In the genomic region with DNA sequence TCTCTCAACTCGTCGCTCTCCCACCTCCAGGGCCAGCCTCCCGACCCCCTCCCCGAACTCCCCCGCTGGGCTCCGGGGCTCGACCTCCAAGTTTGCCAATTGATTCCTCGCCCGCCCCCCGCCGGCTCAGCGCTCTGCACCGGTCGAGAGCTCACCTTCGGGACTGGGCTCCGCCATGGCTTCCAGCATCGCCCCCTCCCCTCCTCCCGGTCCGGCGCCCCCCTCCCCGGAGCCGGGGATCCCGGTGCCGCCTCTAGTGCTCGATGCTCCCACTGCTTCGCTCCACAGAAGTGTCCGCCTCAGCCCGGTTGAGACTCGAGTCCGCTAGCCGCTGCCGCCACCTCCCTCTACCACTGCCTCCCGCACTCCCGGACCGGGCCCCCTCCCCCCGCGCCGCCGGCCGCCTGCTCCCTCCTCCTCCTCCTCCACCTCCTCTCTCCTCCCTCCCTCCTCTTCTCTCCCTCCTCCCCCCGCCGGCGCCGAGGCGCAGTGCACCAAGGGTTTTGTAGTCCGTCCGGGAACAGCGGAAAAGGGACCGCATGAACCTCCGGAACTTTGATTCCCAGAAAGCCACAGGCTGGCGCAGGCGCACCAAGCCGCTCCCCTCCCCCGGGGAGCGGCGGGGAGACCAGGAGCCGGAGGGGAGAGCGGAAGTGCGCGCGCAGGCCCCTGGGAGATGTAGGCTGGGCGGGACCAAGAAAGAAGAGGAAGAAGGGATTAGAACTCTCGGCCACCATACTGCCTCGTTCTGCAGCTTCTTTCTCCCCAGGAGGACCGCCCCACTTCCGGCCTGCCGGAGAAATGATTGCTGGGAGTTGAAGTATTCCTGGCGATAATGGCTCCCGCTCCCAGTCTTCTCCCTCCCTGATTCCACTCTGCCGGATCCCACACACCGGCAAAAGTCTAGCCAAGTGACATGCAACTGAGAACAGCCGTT, we compare ENCODE assay signal across 8 cellular contexts. TPM values are rescaled to one million over a fixed set of nuclear protein-coding genes. Genes with fewer than 3 reads are reported as not detected.
DNase-seq lines count a peak whose midpoint lies in the region; ATAC-seq lines count a peak whose summit lies in the region.

Gene PHF23 (minus strand): TSS at position 367 of the 937 bp plus-strand sequence. CDS start 178 bp downstream, at position 189.

- H3K36me3 Mint-ChIP-seq in IgD-negative memory B cell: peaks cover 8% of the 10 kb centered on the region

- H3K27me3 Mint-ChIP-seq in IgD-negative memory B cell: no peaks in the 10 kb centered on the region

- H3K4me3 Mint-ChIP-seq in IgD-negative memory B cell: peak within 1 kb of the TSS; percentile 87 to 98 (median 97)

- H3K27ac Mint-ChIP-seq in IgD-negative memory B cell: peak within 1 kb of the TSS; percentile 87 to 97 (median 96)

- in situ Hi-C loops in Caki2 (cut with HindIII; ENCODE audit: low pct_unique_long_range_greater_than_20kb, low sequenced_read_pairs): no loop called here

- peaks cover 35 to 44% (median 35%) of the 10 kb centered on the region in 3 donors for H3K4me1 Mint-ChIP-seq in IgD-negative memory B cell

- H3K9me3 Mint-ChIP-seq in IgD-negative memory B cell: no peaks in the 10 kb centered on the region

- peak; percentile 46 for ATAC-seq in GM21526 (IDR thresholded peaks at IDR 0.05; ENCODE audit: low FRiP score, unreplicated experiment)

- DNase-seq in Caki2 (ENCODE audit: low read depth) (peak; percentile 100), OCI-M2 (lab: John Stamatoyannopoulos, UW; ENCODE audit: unreplicated experiment) (peak; percentile 86), activated T-cell treated with anti-CD3 and anti-CD28 coated beads for 4 hours (peak; percentile 94), epidermal melanocyte (ENCODE audit: insufficient read length, low spot score) (peak; percentile 97), middle frontal gyrus (ENCODE audit: extremely low spot score, low spot score) (peak; percentile 99)
- DNase-seq in stimulated activated CD8-positive, alpha-beta memory T cell treated with anti-CD3 and anti-CD28 coated beads, Interleukin-2, amount 100 ng/mL, for 48 hours (ENCODE audit: low read depth in 2 of 2): peak; percentile 95 to 97

RNA-seq across cellular contexts. Expression of gene PHF23, which starts in this region (rescaled TPM):
- 28.0 and 39.4 TPM in 2 replicates for total RNA-seq in Caki2 (2014; rRNA removed; shearing (Covaris generic); ENCODE audit: low replicate concordance)
- polyA plus RNA-seq in IgD-negative memory B cell: 38.2 TPM

Comparison
In these comparisons a context has a peak if more than half of its experiments do, and no peak if none do; other contexts are left out.
1. Peak in every context shown above with its lines: DNase-seq and ATAC-seq.